1 cellular context compared by ENCODE assay signal in genomic region chr16:66175058-66175457, GRCh38.
TF ChIP-seq lines count a peak whose summit lies in the region.

No MANE protein-coding gene starts in this region.

TF ChIP-seq in GM23338, 12 proteins besides CTCF, POLR2A, EP300 and RAD21 (continued from another document):
- TF ChIP-seq REST (IDR thresholded peaks at IDR 0.05; ENCODE audit: unreplicated experiment) (no peak), ZNF114 (CRISPR knock-in tag; IDR thresholded peaks at IDR 0.05) (no peak), JUNB (IDR thresholded peaks at IDR 0.05; ENCODE audit: unreplicated experiment) (no peak), NANOG (IDR thresholded peaks at IDR 0.05; ENCODE audit: borderline replicate concordance) (no peak), STAT1 (IDR thresholded peaks at IDR 0.05; ENCODE audit: unreplicated experiment) (no peak), EZH2phosphoT487 (IDR thresholded peaks at IDR 0.05; ENCODE audit: unreplicated experiment) (no peak), POLR2AphosphoS5 (IDR thresholded peaks at IDR 0.05; ENCODE audit: low read depth) (no peak), CREB1 (CRISPR knock-in tag; IDR thresholded peaks at IDR 0.05; ENCODE audit: low read depth) (no peak)
